Comparison of ENCODE assay signal across 24 cellular contexts in genomic region chr20:15071010-15071808, GRCh38.
"Had no signal": no experiment of that assay in that cellular context is flagged by ENCODE, and none has a peak within 500 bp of the region (broad histone marks: within the 10 kb centered on the region; RNA-seq: fewer than 3 reads in every experiment).

No MANE protein-coding gene starts in this region.

- H3K4me3 ChIP-seq: SJSA1 had no signal

- ATAC-seq: activated CD8-positive, alpha-beta memory T cell treated with anti-CD3 and anti-CD28 coated beads, Interleukin-2, amount 10 ng/mL, durations not matched to agents 7 days and 5 days; PC-3; T-cell had no signal

- DNase-seq: activated B cell treated with CpG ODN at 0.5 μM for 24 hours; activated CD4-positive, alpha-beta T cell treated with anti-CD3 and anti-CD28 coated beads for 1 hour; activated CD4-positive, alpha-beta T cell treated with anti-CD3 and anti-CD28 coated beads, Interleukin-2, amount 10 ng/mL, durations not matched to agents 24 days and 14 days; activated CD4-positive, alpha-beta T cell treated with anti-CD3 and anti-CD28 coated beads, Interleukin-2, amount 50 U/mL, for 48 hours; activated CD8-positive, alpha-beta memory T cell treated with anti-CD3 and anti-CD28 coated beads, Interleukin-2, amount 10 ng/mL, durations not matched to agents 7 days and 5 days; activated effector memory CD4-positive, alpha-beta T cell treated with Interleukin-2 at 50 U/mL for 16 hours; activated naive CD4-positive, alpha-beta T cell; activated T-cell treated with anti-CD3 and anti-CD28 coated beads, Interleukin-2, amount 50 U/mL, for 24 hours; amniotic stem cell; MM.1S; NCI-H1105; NCI-H1436; NCI-H1694 treated with DMSO at 0.1 percent for 48 hours; NCI-H2029 treated with DMSO at 0.1 percent for 48 hours; NCI-H510A treated with DMSO at 0.1 percent for 48 hours; PC-3; SHP77; T-cell; T-helper 2 cell; T1000 had no signal

- H3K27ac ChIP-seq: SJSA1 had no signal

- H3K4me1 ChIP-seq: SJSA1 had no signal

- FAIRE-seq: astrocyte, RCC 7860, TTC549 had no signal
